ENCODE assay signal across 15 cellular contexts in the genomic region with DNA sequence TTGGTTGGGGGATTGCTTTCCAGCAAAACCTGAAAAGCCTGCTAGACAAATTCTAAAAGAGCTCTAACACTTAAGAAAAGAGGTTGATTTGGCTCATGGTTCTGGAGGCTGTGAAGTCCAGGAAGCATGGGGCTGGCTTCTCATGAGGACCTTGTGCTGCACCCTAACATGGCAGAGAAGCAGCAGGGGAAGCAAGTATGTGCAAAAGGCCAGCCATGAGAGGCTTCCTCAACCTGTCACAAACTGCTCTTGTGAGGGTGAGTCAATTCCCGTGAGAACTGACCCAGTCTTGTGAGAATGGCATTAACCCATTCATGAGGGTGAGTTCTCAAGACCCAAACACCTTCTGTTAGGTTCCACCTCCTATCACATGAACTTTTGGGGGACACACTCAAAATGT.
"Had no signal": no experiment of that assay in that cellular context is flagged by ENCODE, and none has a peak within 500 bp of the region (broad histone marks: within the 10 kb centered on the region; RNA-seq: fewer than 3 reads in every experiment).

No MANE protein-coding gene starts in this region.

- H3K27ac ChIP-seq: cardiac muscle cell, colonic mucosa, gastroesophageal sphincter, left ventricle myocardium inferior, ovary, testis had no signal

- H3K27me3 ChIP-seq: cardiac muscle cell, colonic mucosa, gastroesophageal sphincter, ovary, testis had no signal

- H3K4me3 ChIP-seq: cardiac muscle cell, colonic mucosa, gastroesophageal sphincter, left ventricle myocardium inferior, ovary, testis had no signal

- H3K36me3 Mint-ChIP-seq: activated naive CD8-positive, alpha-beta T cell treated with anti-CD3 and anti-CD28 coated beads, Interleukin-2, amount 10 ng/mL, durations not matched to agents 7 days and 5 days had no signal

- ATAC-seq: gastroesophageal sphincter had no signal

- H3K36me3 ChIP-seq: cardiac muscle cell, colonic mucosa, gastroesophageal sphincter, left ventricle myocardium inferior, ovary had no signal

- H3K27ac Mint-ChIP-seq: activated naive CD8-positive, alpha-beta T cell treated with anti-CD3 and anti-CD28 coated beads, Interleukin-2, amount 10 ng/mL, durations not matched to agents 7 days and 5 days; stimulated activated naive CD8-positive, alpha-beta T cell treated with anti-CD3 and anti-CD28 coated beads, Interleukin-15, amount 100 ng/mL, for 72 hours; T-helper 2 cell treated with Interferon-gamma antibody and Interleukin-4, amounts not matched to agents 5 μg/mL and 100 μg/mL, for 36 hours had no signal

- H3K9me3 Mint-ChIP-seq: activated naive CD8-positive, alpha-beta T cell treated with anti-CD3 and anti-CD28 coated beads, Interleukin-2, amount 10 ng/mL, durations not matched to agents 7 days and 5 days; stimulated activated naive CD8-positive, alpha-beta T cell treated with anti-CD3 and anti-CD28 coated beads, Interleukin-15, amount 100 ng/mL, for 72 hours; T-helper 2 cell treated with Interferon-gamma antibody and Interleukin-4, amounts not matched to agents 5 μg/mL and 100 μg/mL, for 36 hours had no signal

- DNase-seq: activated CD4-positive, alpha-beta T cell treated with anti-CD3 and anti-CD28 coated beads, Interleukin-2, amount 50 U/mL, for 4 hours; activated CD4-positive, CD25-positive, alpha-beta regulatory T cell treated with anti-CD3 and anti-CD28 coated beads, Interleukin-2, amount 50 U/mL, for 72 hours; activated gamma-delta T cell; activated naive CD8-positive, alpha-beta T cell treated with anti-CD3 and anti-CD28 coated beads, Interleukin-2, amount 10 ng/mL, durations not matched to agents 7 days and 5 days; activated T-cell treated with anti-CD3 and anti-CD28 coated beads, Interleukin-2, amount 50 U/mL, for 48 hours; aorta; left ventricle myocardium inferior; ovary; stimulated activated CD4-positive, alpha-beta T cell treated with anti-CD3 and anti-CD28 coated beads, Interleukin-4, amount 100 ng/mL, for 4 hours; stimulated activated naive CD8-positive, alpha-beta T cell treated with anti-CD3 and anti-CD28 coated beads, Interleukin-15, amount 100 ng/mL, for 72 hours; testis had no signal

- H3K4me3 Mint-ChIP-seq: activated naive CD8-positive, alpha-beta T cell treated with anti-CD3 and anti-CD28 coated beads, Interleukin-2, amount 10 ng/mL, durations not matched to agents 7 days and 5 days; stimulated activated naive CD8-positive, alpha-beta T cell treated with anti-CD3 and anti-CD28 coated beads, Interleukin-15, amount 100 ng/mL, for 72 hours; T-helper 2 cell treated with Interferon-gamma antibody and Interleukin-4, amounts not matched to agents 5 μg/mL and 100 μg/mL, for 36 hours had no signal

- H3K4me1 ChIP-seq: colonic mucosa had no signal

- H3K27me3 Mint-ChIP-seq: activated naive CD8-positive, alpha-beta T cell treated with anti-CD3 and anti-CD28 coated beads, Interleukin-2, amount 10 ng/mL, durations not matched to agents 7 days and 5 days had no signal
